ENCODE assay signal across 1 cellular context in the genomic region with DNA sequence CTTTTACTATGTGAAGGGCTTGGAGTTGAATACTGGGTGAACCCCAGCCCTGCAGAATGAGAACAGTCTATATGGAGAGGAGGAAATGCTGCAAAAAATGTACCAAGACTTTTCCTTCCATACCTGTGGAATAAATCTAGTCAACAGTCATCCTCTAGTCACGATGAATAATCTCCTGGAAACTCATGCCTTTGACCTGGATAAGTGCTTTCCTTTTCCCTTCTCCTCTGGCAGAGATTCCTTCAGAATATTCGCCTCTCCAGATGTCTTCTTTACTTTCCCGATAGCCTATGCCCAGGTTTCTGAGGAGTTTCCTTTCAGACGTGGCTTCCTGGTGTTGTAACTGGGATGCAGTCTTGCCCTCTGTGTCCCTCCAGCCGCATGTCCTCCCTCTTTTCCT.
TF ChIP-seq lines count a peak whose summit lies in the region.

No MANE protein-coding gene starts in this region.

TF ChIP-seq in HepG2, 621 proteins besides CTCF, POLR2A, EP300 and RAD21:
- TF ChIP-seq KMT2A (CRISPR knock-in tag; IDR thresholded peaks at IDR 0.05) = no peak
- no peak for TF ChIP-seq HDAC2 (CRISPR knock-in tag; IDR thresholded peaks at IDR 0.05)
- no peak for TF ChIP-seq POGZ (CRISPR knock-in tag; IDR thresholded peaks at IDR 0.05)
- no peak for TF ChIP-seq ZNF251 (CRISPR knock-in tag; IDR thresholded peaks at IDR 0.05)
- no peak for TF ChIP-seq MEIS2 (CRISPR knock-in tag; IDR thresholded peaks at IDR 0.05)
- no peak for TF ChIP-seq ZNF772 (CRISPR knock-in tag; IDR thresholded peaks at IDR 0.05)
- TF ChIP-seq GZF1 (CRISPR knock-in tag; IDR thresholded peaks at IDR 0.05) = no peak
- TF ChIP-seq ZNF670 (CRISPR knock-in tag; IDR thresholded peaks at IDR 0.05; ENCODE audit: borderline replicate concordance) = no peak
- TF ChIP-seq PHB2 (IDR thresholded peaks at IDR 0.05; ENCODE audit: partially characterized antibody) = no peak
- TF ChIP-seq ZNF329 (CRISPR knock-in tag; IDR thresholded peaks at IDR 0.05; ENCODE audit: low read depth) = no peak
- no peak for TF ChIP-seq ZNF263 (CRISPR knock-in tag; IDR thresholded peaks at IDR 0.05)
- TF ChIP-seq CENPX (CRISPR knock-in tag; IDR thresholded peaks at IDR 0.05) = no peak
- no peak for TF ChIP-seq ZNF446 (CRISPR knock-in tag; IDR thresholded peaks at IDR 0.05)
- TF ChIP-seq ZNF205 (CRISPR knock-in tag; IDR thresholded peaks at IDR 0.05) = no peak
- TF ChIP-seq RFXANK (CRISPR knock-in tag; IDR thresholded peaks at IDR 0.05) = no peak
- no peak for TF ChIP-seq NONO (IDR thresholded peaks at IDR 0.05)
- no peak for TF ChIP-seq NONO (CRISPR knock-in tag; conservative IDR thresholded peaks at IDR 0.05)
